In the genomic region with DNA sequence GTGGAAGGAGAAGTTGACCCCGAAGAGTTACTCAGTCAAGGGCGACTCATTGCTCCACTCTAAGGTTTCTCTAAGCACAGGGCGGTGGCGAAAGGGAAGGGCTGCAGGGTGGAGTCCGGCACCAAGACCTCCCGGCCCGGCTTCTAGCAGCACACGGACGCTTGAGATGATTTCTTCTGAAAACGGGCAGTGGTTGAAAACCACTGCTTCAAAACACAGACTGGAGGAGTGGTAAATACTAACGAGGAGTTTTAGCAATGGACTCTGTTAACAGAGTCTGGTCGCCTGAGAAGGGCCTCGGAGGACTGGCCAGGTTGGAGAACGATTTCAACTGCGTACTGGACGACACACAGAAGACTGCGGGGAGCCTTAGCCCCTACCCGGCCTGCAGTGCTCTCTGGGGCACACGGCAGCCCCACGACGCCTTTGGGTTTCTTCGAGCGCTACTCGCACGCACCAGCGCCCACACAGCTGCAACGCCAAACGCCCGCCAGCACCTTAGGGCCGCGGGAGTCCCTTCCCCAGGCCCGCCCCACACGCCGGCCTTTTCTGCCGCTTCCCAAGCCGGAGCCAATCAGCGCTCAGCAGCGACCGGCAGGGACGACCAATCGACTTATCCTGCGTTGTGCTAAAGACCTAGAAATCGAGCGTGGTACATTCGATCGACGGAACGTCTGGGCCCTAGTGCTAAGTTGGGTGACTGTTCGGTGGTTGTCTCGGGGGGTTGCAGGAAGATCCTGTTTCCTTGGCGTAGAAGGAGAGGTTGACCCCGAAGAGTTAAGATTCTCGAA, we compare ENCODE assay signal across 8 cellular contexts. TPM values are rescaled to one million over a fixed set of nuclear protein-coding genes. Genes with fewer than 3 reads are reported as not detected.
DNase-seq lines count a peak whose midpoint lies in the region; FAIRE-seq and TF ChIP-seq lines count a peak whose summit lies in the region.

No MANE protein-coding gene starts in this region.

- H3K4me1 Mint-ChIP-seq in T-helper 2 cell treated with Interferon-gamma antibody and Interleukin-4, amounts not matched to agents 5 μg/mL and 100 μg/mL, for 36 hours (ENCODE audit: low read depth): peaks cover 22% of the 10 kb centered on the region
- H3K4me1 Mint-ChIP-seq in astrocyte (ENCODE audit: low read depth, unreplicated experiment): no peaks in the 10 kb centered on the region

- peaks cover 38% of the 10 kb centered on the region for H3K27me3 Mint-ChIP-seq in T-helper 2 cell treated with Interferon-gamma antibody and Interleukin-4, amounts not matched to agents 5 μg/mL and 100 μg/mL, for 36 hours (ENCODE audit: low read depth)
- H3K27me3 Mint-ChIP-seq in astrocyte (ENCODE audit: low read depth, unreplicated experiment): peaks cover 51% of the 10 kb centered on the region

- peak overlapping the region; percentile 93 for H2AFZ ChIP-seq in astrocyte (ENCODE audit: low read depth, low read length)

- no peak for FAIRE-seq in astrocyte (lab: Jason Lieb, UNC)

- peaks cover 5% of the 10 kb centered on the region for H3K36me3 Mint-ChIP-seq in T-helper 2 cell treated with Interferon-gamma antibody and Interleukin-4, amounts not matched to agents 5 μg/mL and 100 μg/mL, for 36 hours (ENCODE audit: low read depth)
- H3K36me3 Mint-ChIP-seq in astrocyte (ENCODE audit: low read depth, unreplicated experiment): peaks cover 4% of the 10 kb centered on the region

- H3K36me3 ChIP-seq in astrocyte (ENCODE audit: insufficient read depth, low read length) (no peaks in the 10 kb centered on the region), rectal smooth muscle tissue (ENCODE audit: control insufficient read depth, insufficient read depth, low read length) (no peaks in the 10 kb centered on the region)

- TF ChIP-seq CTCF in astrocyte (IDR thresholded peaks at IDR 0.05; ENCODE audit: insufficient read depth, low read depth, low read length): no peak

- H3K9me3 Mint-ChIP-seq in T-helper 2 cell treated with Interferon-gamma antibody and Interleukin-4, amounts not matched to agents 5 μg/mL and 100 μg/mL, for 36 hours: no peaks in the 10 kb centered on the region
- H3K9me3 Mint-ChIP-seq in astrocyte (ENCODE audit: unreplicated experiment): peaks cover 9% of the 10 kb centered on the region

- no peaks in the 10 kb centered on the region for H3K79me2 ChIP-seq in astrocyte (ENCODE audit: insufficient read depth, low read length)

- H4K20me1 ChIP-seq in astrocyte (ENCODE audit: insufficient read depth, low read length): peaks cover 4% of the 10 kb centered on the region

- peak overlapping the region; percentile 96 for H3K4me3 Mint-ChIP-seq in T-helper 2 cell treated with Interferon-gamma antibody and Interleukin-4, amounts not matched to agents 5 μg/mL and 100 μg/mL, for 36 hours
- peak overlapping the region; percentile 89 for H3K4me3 Mint-ChIP-seq in astrocyte (ENCODE audit: unreplicated experiment)

- H3K27me3 ChIP-seq in astrocyte (ENCODE audit: insufficient read depth, low read length) (peaks cover 25% of the 10 kb centered on the region), rectal smooth muscle tissue (ENCODE audit: control insufficient read depth, insufficient read depth, low read length) (peaks cover 13% of the 10 kb centered on the region)

- peaks cover 3% of the 10 kb centered on the region for H3K9me3 ChIP-seq in astrocyte (ENCODE audit: insufficient read depth, low read depth, low read length)

- H3K4me3 ChIP-seq in astrocyte (ENCODE audit: insufficient read depth, low read depth, low read length): peak overlapping the region; percentile 82
- H3K4me3 ChIP-seq in rectal smooth muscle tissue (ENCODE audit: low read length): peak overlapping the region; percentile 86

- H3K4me1 ChIP-seq in astrocyte (ENCODE audit: insufficient read depth, low read length): peaks cover 12% of the 10 kb centered on the region
- no peaks in the 10 kb centered on the region for H3K4me1 ChIP-seq in rectal smooth muscle tissue (ENCODE audit: control insufficient read depth, insufficient read depth, low read length)

- POLR2A ChIA-PET in HEK293T (lab: Yijun Ruan, JAX): no interaction called here

- CTCF ChIA-PET in HEK293T (lab: Yijun Ruan, JAX): no interaction called here

- H3K4me2 ChIP-seq in astrocyte (ENCODE audit: low read length): peak overlapping the region; percentile 99

- DNase-seq in GM04504 (ENCODE audit: low read depth): peak; percentile 74
- DNase-seq in HEK293T (ENCODE audit: extremely low spot score): peak; percentile 70
- peak; percentile 64 for DNase-seq in NCI-H128 (lab: John Stamatoyannopoulos, UW; ENCODE audit: unreplicated experiment)
- DNase-seq in T-helper 2 cell treated with Interferon-gamma antibody and Interleukin-4, amounts not matched to agents 5 μg/mL and 100 μg/mL, for 36 hours (ENCODE audit: low spot score): peak; percentile 89
- DNase-seq in astrocyte (ENCODE audit: low read depth): peak; percentile 85
- peak; percentile 98 for DNase-seq in hepatic stellate cell (ENCODE audit: low spot score)
- no peak for DNase-seq in OCI-M2 (lab: John Stamatoyannopoulos, UW; ENCODE audit: unreplicated experiment)

- H3K9ac ChIP-seq in astrocyte (ENCODE audit: low read length) (peak overlapping the region; percentile 81), rectal smooth muscle tissue (ENCODE audit: low read length) (peak overlapping the region; percentile 72)

- H3K27ac ChIP-seq in astrocyte (ENCODE audit: low read depth, low read length) (peak overlapping the region; percentile 63), rectal smooth muscle tissue (ENCODE audit: low read depth, low read length) (peak overlapping the region; percentile 42)

- peak overlapping the region; percentile 70 for H3K27ac Mint-ChIP-seq in T-helper 2 cell treated with Interferon-gamma antibody and Interleukin-4, amounts not matched to agents 5 μg/mL and 100 μg/mL, for 36 hours
- peak overlapping the region; percentile 3 for H3K27ac Mint-ChIP-seq in astrocyte (ENCODE audit: unreplicated experiment)

TF ChIP-seq in HEK293T, 16 proteins besides CTCF, POLR2A, EP300 and RAD21:
- TF ChIP-seq LEF1 (IDR thresholded peaks at IDR 0.05; ENCODE audit: borderline replicate concordance) (no peak), L3MBTL2 (conservative IDR thresholded peaks at IDR 0.05) (peak; percentile 84)

RNA-seq across cellular contexts. Expression of gene CA4, which starts 14.4 kb away (rescaled TPM):
- total RNA-seq in astrocyte: not detected in 2 replicates

RNA-seq across cellular contexts. Expression of gene HEATR6, which starts 56.6 kb away (rescaled TPM):
- total RNA-seq in astrocyte: 14.9 and 21.7 TPM in 2 replicates
